ENCODE assay signal across 1 cellular context in genomic region chr14:28161040-28161439, GRCh38.
TF ChIP-seq lines count a peak whose summit lies in the region.

No MANE protein-coding gene starts in this region.

TF ChIP-seq in HepG2, 621 proteins besides CTCF, POLR2A, EP300 and RAD21 (continued from another document):
- TF ChIP-seq PRDM4 (CRISPR knock-in tag; IDR thresholded peaks at IDR 0.05; ENCODE audit: borderline replicate concordance): no peak
- TF ChIP-seq ZNF160 (CRISPR knock-in tag; IDR thresholded peaks at IDR 0.05): no peak
- TF ChIP-seq ZNF572 (CRISPR knock-in tag; IDR thresholded peaks at IDR 0.05): no peak
